Comparison of ENCODE assay signal across 15 cellular contexts in genomic region chr1:248752119-248752931, GRCh38. TPM values are rescaled to one million over a fixed set of nuclear protein-coding genes. Genes with fewer than 3 reads are reported as not detected.
DNase-seq lines count a peak whose midpoint lies in the region; ATAC-seq, FAIRE-seq and TF ChIP-seq lines count a peak whose summit lies in the region.
"Had no signal": no experiment of that assay in that cellular context is flagged by ENCODE, and none has a peak within 500 bp of the region (broad histone marks: within the 10 kb centered on the region; RNA-seq: fewer than 3 reads in every experiment).

No MANE protein-coding gene starts in this region.

- no peak overlapping the region for H3K9ac ChIP-seq in K562 (ENCODE audit: insufficient read depth in 1 of 2, low read depth in 2 of 2, low read length in 2 of 2)
- H3K9ac ChIP-seq: BLaER1 had no signal

- no peak for TF ChIP-seq CTCF in NB4 (IDR thresholded peaks at IDR 0.05; ENCODE audit: low read depth, low read length)
- no peak for TF ChIP-seq CTCF in K562 (IDR thresholded peaks at IDR 0.05 in 2 of 3, conservative IDR thresholded peaks at IDR 0.05 in 1 of 3; ENCODE audit: insufficient read depth in 2 of 3, low read depth in 1 of 3, low read length in 3 of 3)
- TF ChIP-seq CTCF in upper lobe of right lung (IDR thresholded peaks at IDR 0.05) = no peak
- TF ChIP-seq CTCF in GM23338 (conservative IDR thresholded peaks at IDR 0.05; ENCODE audit: low read depth in 2 of 2) = no peak

- BruUV-seq in K562 (replicated peaks; lab: Mats Ljungman, UMichigan) = no TSS peak

- no peaks in the 10 kb centered on the region for H3K27me3 Mint-ChIP-seq in activated naive CD8-positive, alpha-beta T cell treated with anti-CD3 and anti-CD28 coated beads, Interleukin-2, amount 10 ng/mL, durations not matched to agents 7 days and 5 days
- no peaks in the 10 kb centered on the region for H3K27me3 Mint-ChIP-seq in activated naive CD8-positive, alpha-beta T cell treated with anti-CD3 and anti-CD28 coated beads for 36 hours
- H3K27me3 Mint-ChIP-seq in GM23338 (ENCODE audit: insufficient read depth, low read depth, poor library complexity) = peaks cover 2% of the 10 kb centered on the region
- H3K27me3 Mint-ChIP-seq: activated CD4-positive, alpha-beta T cell treated with anti-CD3 and anti-CD28 coated beads, Interleukin-2, amount 10 ng/mL, durations not matched to agents 24 days and 14 days had no signal

- no peak for TF ChIP-seq POLR2A in NB4 (IDR thresholded peaks at IDR 0.05; ENCODE audit: extremely low read depth, insufficient read length)
- no peak for TF ChIP-seq POLR2A in K562 (conservative IDR thresholded peaks at IDR 0.05)

- intact Hi-C loops in K562 (cut with micrococcal nuclease) (no loop called here), upper lobe of right lung (cut with DNase I) (no loop called here)

- H3F3A ChIP-seq in GM23338 (replicated peaks; ENCODE audit: low read depth) = peaks cover 13% of the 10 kb centered on the region; the same call in 1 of the 2 replicates

- POLR2A ChIA-PET in activated naive CD8-positive, alpha-beta T cell treated with anti-CD3 and anti-CD28 coated beads, Interleukin-2, amount 10 ng/mL, durations not matched to agents 7 days and 5 days (lab: Charles Lee) = interaction anchor here (0.6 kb wide), 1 partner anchor 90 kb away, joined by 3 read pairs; no protein-coding TSS in a partner anchor
- POLR2A ChIA-PET in K562 (lab: Yijun Ruan, JAX) = no interaction called here

- in situ Hi-C loops in K562 (cut with MboI) = no loop called here

- no peak overlapping the region for H3K27ac ChIP-seq in K562 (ENCODE audit: extremely low read depth, low read depth, low read length)
- H3K27ac ChIP-seq in upper lobe of right lung = no peak overlapping the region
- no peak overlapping the region for H3K27ac ChIP-seq in GM23338 (ENCODE audit: low read depth)

- FAIRE-seq in K562 (lab: Jason Lieb, UNC) = no peak

- H3K9me3 ChIP-seq in K562 (replicated peaks; ENCODE audit: control insufficient read depth, insufficient read depth, low read depth, low read length) (no peaks in the 10 kb centered on the region), upper lobe of right lung (no peaks in the 10 kb centered on the region)

- H3K36me3 Mint-ChIP-seq in activated naive CD8-positive, alpha-beta T cell treated with anti-CD3 and anti-CD28 coated beads, Interleukin-2, amount 10 ng/mL, durations not matched to agents 7 days and 5 days = no peaks in the 10 kb centered on the region
- H3K36me3 Mint-ChIP-seq in activated naive CD8-positive, alpha-beta T cell treated with anti-CD3 and anti-CD28 coated beads for 36 hours = no peaks in the 10 kb centered on the region
- peaks cover 20% of the 10 kb centered on the region for H3K36me3 Mint-ChIP-seq in GM23338 (ENCODE audit: low read depth)

- H3K4me2 ChIP-seq in K562 (ENCODE audit: insufficient read depth, low read length) = no peak overlapping the region
- H3K4me2 ChIP-seq in GM23338 = no peak overlapping the region

- H3K4me3 ChIP-seq in NB4 (ENCODE audit: low read depth, low read length) (no peak overlapping the region), K562 (no peak overlapping the region), upper lobe of right lung (no peak overlapping the region), GM23338 (no peak overlapping the region)
- H3K4me3 ChIP-seq: BLaER1 had no signal

- no peak overlapping the region for H3K27ac Mint-ChIP-seq in activated naive CD8-positive, alpha-beta T cell treated with anti-CD3 and anti-CD28 coated beads, Interleukin-2, amount 10 ng/mL, durations not matched to agents 7 days and 5 days
- H3K27ac Mint-ChIP-seq in activated naive CD8-positive, alpha-beta T cell treated with anti-CD3 and anti-CD28 coated beads for 36 hours = no peak overlapping the region
- H3K27ac Mint-ChIP-seq in GM23338 = no peak overlapping the region
- H3K27ac Mint-ChIP-seq: activated CD4-positive, alpha-beta T cell treated with anti-CD3 and anti-CD28 coated beads, Interleukin-2, amount 10 ng/mL, durations not matched to agents 24 days and 14 days; activated T-helper 2 cell treated with anti-CD3 and anti-CD28 coated beads, Interferon-gamma antibody, Interleukin-2, Interleukin-4, amounts not matched to agents 10 μg/mL and 5 μg/mL and 100 μg/mL, durations not matched to agents 14 hours and 24 hours and 36 hours had no signal

- H4K20me1 ChIP-seq in K562 (replicated peaks; ENCODE audit: control insufficient read depth, insufficient read depth, low read length) = no peaks in the 10 kb centered on the region
- H4K20me1 ChIP-seq in GM23338 (replicated peaks; ENCODE audit: insufficient read depth) = no peaks in the 10 kb centered on the region
- H4K20me1 ChIP-seq: BLaER1 had no signal

- DNase-seq in activated naive CD8-positive, alpha-beta T cell treated with anti-CD3 and anti-CD28 coated beads, Interleukin-2, amount 10 ng/mL, durations not matched to agents 7 days and 5 days = no peak
- DNase-seq in activated naive CD8-positive, alpha-beta T cell treated with anti-CD3 and anti-CD28 coated beads for 36 hours = no peak
- DNase-seq in NB4 (ENCODE audit: low read depth) = peak; percentile 20
- peak in 1 of 4 experiments; percentile 11 for DNase-seq in K562 (ENCODE audit: extremely low read depth in 1 of 4, low spot score in 3 of 4)
- DNase-seq in upper lobe of right lung = peak; percentile 42
- DNase-seq in GM23338 (ENCODE audit: low spot score) = no peak
- DNase-seq: activated CD4-positive, alpha-beta T cell treated with anti-CD3 and anti-CD28 coated beads, Interleukin-2, amount 10 ng/mL, durations not matched to agents 24 days and 14 days; islet precursor cell; MM.1S; NCI-H69; stimulated activated CD4-positive, alpha-beta T cell treated with anti-CD3 and anti-CD28 coated beads, Interleukin-2, amount 100 ng/mL, for 24 hours had no signal

- no peaks in the 10 kb centered on the region for H3K9me2 ChIP-seq in GM23338 (ENCODE audit: insufficient read depth)

- 6% methylated on average over 9 of the region's 9 CpGs for WGBS in K562 (ENCODE audit: insufficient coverage, low coverage, missing lambda C conversion rate)

- no peaks in the 10 kb centered on the region for H3K9me3 Mint-ChIP-seq in activated naive CD8-positive, alpha-beta T cell treated with anti-CD3 and anti-CD28 coated beads, Interleukin-2, amount 10 ng/mL, durations not matched to agents 7 days and 5 days
- no peaks in the 10 kb centered on the region for H3K9me3 Mint-ChIP-seq in activated naive CD8-positive, alpha-beta T cell treated with anti-CD3 and anti-CD28 coated beads for 36 hours
- H3K9me3 Mint-ChIP-seq in GM23338 = peaks cover 14% of the 10 kb centered on the region
- H3K9me3 Mint-ChIP-seq: activated CD4-positive, alpha-beta T cell treated with anti-CD3 and anti-CD28 coated beads, Interleukin-2, amount 10 ng/mL, durations not matched to agents 24 days and 14 days; activated T-helper 2 cell treated with anti-CD3 and anti-CD28 coated beads, Interferon-gamma antibody, Interleukin-2, Interleukin-4, amounts not matched to agents 10 μg/mL and 5 μg/mL and 100 μg/mL, durations not matched to agents 14 hours and 24 hours and 36 hours had no signal

- peak; percentile 51 for ATAC-seq in activated naive CD8-positive, alpha-beta T cell treated with anti-CD3 and anti-CD28 coated beads, Interleukin-2, amount 10 ng/mL, durations not matched to agents 7 days and 5 days (ENCODE audit: low read depth)
- ATAC-seq in K562 = peak; percentile 74
- ATAC-seq in upper lobe of right lung = no peak
- ATAC-seq in GM21390 (IDR thresholded peaks at IDR 0.05; ENCODE audit: unreplicated experiment) = no peak
- no peak for ATAC-seq in GM23338
- no peak for ATAC-seq in activated CD4-positive, CD25-positive, alpha-beta regulatory T cell treated with anti-CD3 and anti-CD28 coated beads, Interleukin-2, amount 50 U/mL, for 24 hours

- TF ChIP-seq RAD21 in K562 (CRISPR knock-in tag; conservative IDR thresholded peaks at IDR 0.05 in 1 of 2, IDR thresholded peaks at IDR 0.05 in 1 of 2) = no peak

- TF ChIP-seq EP300 in K562 (IDR thresholded peaks at IDR 0.05; ENCODE audit: low read length) = no peak

- H3K36me3 ChIP-seq in K562 (ENCODE audit: control insufficient read depth, insufficient read depth, low read length) (no peaks in the 10 kb centered on the region), upper lobe of right lung (no peaks in the 10 kb centered on the region), GM23338 (ENCODE audit: insufficient read depth) (no peaks in the 10 kb centered on the region)
- H3K36me3 ChIP-seq: BLaER1 had no signal

- peaks cover 7% of the 10 kb centered on the region for H3K4me1 Mint-ChIP-seq in activated naive CD8-positive, alpha-beta T cell treated with anti-CD3 and anti-CD28 coated beads, Interleukin-2, amount 10 ng/mL, durations not matched to agents 7 days and 5 days
- H3K4me1 Mint-ChIP-seq in activated naive CD8-positive, alpha-beta T cell treated with anti-CD3 and anti-CD28 coated beads for 36 hours = peaks cover 10% of the 10 kb centered on the region
- no peaks in the 10 kb centered on the region for H3K4me1 Mint-ChIP-seq in GM23338

- no peak overlapping the region for H2AFZ ChIP-seq in K562 (ENCODE audit: low read depth, low read length)
- H2AFZ ChIP-seq in GM23338 = no peak overlapping the region

- H3K4me3 Mint-ChIP-seq in activated naive CD8-positive, alpha-beta T cell treated with anti-CD3 and anti-CD28 coated beads, Interleukin-2, amount 10 ng/mL, durations not matched to agents 7 days and 5 days = no peak overlapping the region
- no peak overlapping the region for H3K4me3 Mint-ChIP-seq in activated naive CD8-positive, alpha-beta T cell treated with anti-CD3 and anti-CD28 coated beads for 36 hours
- no peak overlapping the region for H3K4me3 Mint-ChIP-seq in GM23338
- H3K4me3 Mint-ChIP-seq: activated CD4-positive, alpha-beta T cell treated with anti-CD3 and anti-CD28 coated beads, Interleukin-2, amount 10 ng/mL, durations not matched to agents 24 days and 14 days had no signal

- H3K4me1 ChIP-seq in K562 (replicated peaks in 1 of 2; ENCODE audit: control insufficient read depth in 2 of 2, insufficient read depth in 2 of 2, low read length in 2 of 2) (peaks cover 2 to 6% of the 10 kb centered on the region in 2 experiments; a peak in 2 of 5 replicates), upper lobe of right lung (no peaks in the 10 kb centered on the region), GM23338 (ENCODE audit: insufficient read depth) (no peaks in the 10 kb centered on the region)

- CTCF ChIA-PET in K562 (lab: Yijun Ruan, JAX; ENCODE audit: low intra/inter-chr PET ratio) = no interaction called here

- H3K9me1 ChIP-seq in K562 (ENCODE audit: control insufficient read depth, insufficient read depth, low read length) = no peaks in the 10 kb centered on the region

- no peaks in the 10 kb centered on the region for H3K27me3 ChIP-seq in K562 (ENCODE audit: control insufficient read depth in 2 of 2, insufficient read depth in 2 of 2, low read length in 2 of 2)
- H3K27me3 ChIP-seq in upper lobe of right lung = no peaks in the 10 kb centered on the region
- no peaks in the 10 kb centered on the region for H3K27me3 ChIP-seq in GM23338 (ENCODE audit: insufficient read depth)
- H3K27me3 ChIP-seq: BLaER1 had no signal

- no peaks in the 10 kb centered on the region for H3K79me2 ChIP-seq in K562 (ENCODE audit: control insufficient read depth, insufficient read depth, low read length)
- H3K79me2 ChIP-seq in GM23338 (replicated peaks; ENCODE audit: insufficient read depth) = no peaks in the 10 kb centered on the region

RNA-seq across cellular contexts. Expression of gene LYPD8, which starts 3.2 kb away (rescaled TPM):
- total RNA-seq in activated naive CD8-positive, alpha-beta T cell treated with anti-CD3 and anti-CD28 coated beads, Interleukin-2, amount 10 ng/mL, durations not matched to agents 7 days and 5 days = not detected
- total RNA-seq in activated naive CD8-positive, alpha-beta T cell treated with anti-CD3 and anti-CD28 coated beads for 36 hours = not detected
- total RNA-seq in K562 (2011; cell fraction: chromatin; rRNA removed; ENCODE audit: low replicate concordance) = 1.2 and 1.5 TPM in 2 replicates
- 1.0 and 1.2 TPM in 2 replicates for total RNA-seq in K562 (2011; cell fraction: nucleolus; rRNA removed)
- total RNA-seq in K562 (2011; cell fraction: nucleoplasm; rRNA removed) = 1.4 and 2.1 TPM in 2 replicates
- total RNA-seq in K562 (2014; rRNA removed) (0.50 and 0.98 TPM in 2 replicates), K562 (2014; rRNA removed; fragmentation: Illumina TruSeq; extraction: Trizol) (0.86 and 1.3 TPM in 2 replicates), K562 (2015; rRNA removed; fragmentation: Illumina TruSeq; extraction: Trizol) (1.8 and 2.0 TPM in 2 replicates), K562 (2021) (0.87 and 1.0 TPM in 2 replicates), upper lobe of right lung (not detected)
- polyA plus RNA-seq in K562 (2011; rRNA removed) (0.42 and 0.71 TPM in 2 replicates), K562 (2014; fragmentation: Illumina TruSeq; extraction: Trizol) (1.1 and 1.4 TPM in 2 replicates), K562 (2014; fragmentation: Nextera tagmentation; extraction: Ambion mirVana) (1 to 10 TPM; 1.3 to 2.1 TPM), K562 (2014; rRNA removed) (0.71 and 1.4 TPM in 2 replicates), GM23338 (2016; fragmentation: Nextera tagmentation; extraction: Ambion mirVana) (not detected in 2 replicates)
- 0.38 and 0.54 TPM in 2 replicates for polyA plus RNA-seq in K562 (2011; cell fraction: cytosol; rRNA removed)
- 0.20 and 0.42 TPM in 2 replicates for polyA plus RNA-seq in K562 (2011; cell fraction: nucleus; rRNA removed)
- 1.1 and 1.8 TPM in 2 replicates for polyA plus RNA-seq in K562 (2012)
- 0.87 and 1.3 TPM in 2 replicates for polyA minus RNA-seq in K562 (2011; rRNA and poly(A)+ RNA removed)
- polyA minus RNA-seq in K562 (2011; cell fraction: cytosol; rRNA and poly(A)+ RNA removed) = 0.67 TPM in 1 of 2 replicates, not detected in the other
- polyA minus RNA-seq in K562 (2011; cell fraction: nucleus; rRNA and poly(A)+ RNA removed) = 0.40 and 0.78 TPM in 2 replicates
- total RNA-seq in GM23338 (2014; rRNA removed; shearing (Covaris generic)) = not detected in 2 replicates
- total RNA-seq: activated CD4-positive, alpha-beta T cell treated with anti-CD3 and anti-CD28 coated beads, Interleukin-2, amount 10 ng/mL, durations not matched to agents 24 days and 14 days; activated T-helper 2 cell treated with anti-CD3 and anti-CD28 coated beads, Interferon-gamma antibody, Interleukin-2, Interleukin-4, amounts not matched to agents 10 μg/mL and 5 μg/mL and 100 μg/mL, durations not matched to agents 14 hours and 24 hours and 36 hours had no signal

RNA-seq across cellular contexts. Expression of gene OR14I1, which starts 49.8 kb away (rescaled TPM):
- not detected for total RNA-seq in activated naive CD8-positive, alpha-beta T cell treated with anti-CD3 and anti-CD28 coated beads, Interleukin-2, amount 10 ng/mL, durations not matched to agents 7 days and 5 days
- not detected for total RNA-seq in activated naive CD8-positive, alpha-beta T cell treated with anti-CD3 and anti-CD28 coated beads for 36 hours
- not detected in 2 replicates for total RNA-seq in K562 (2011; cell fraction: chromatin; rRNA removed; ENCODE audit: low replicate concordance)
- total RNA-seq in K562 (2011; cell fraction: nucleolus; rRNA removed) = not detected in 2 replicates
- not detected in 2 replicates for total RNA-seq in K562 (2011; cell fraction: nucleoplasm; rRNA removed)
- total RNA-seq in K562 (2014; rRNA removed) (not detected in 2 replicates), K562 (2014; rRNA removed; fragmentation: Illumina TruSeq; extraction: Trizol) (not detected in 2 replicates), K562 (2015; rRNA removed; fragmentation: Illumina TruSeq; extraction: Trizol) (not detected in 2 replicates), K562 (2021) (not detected in 2 replicates), upper lobe of right lung (not detected)
- polyA plus RNA-seq in K562 (2011; rRNA removed) (not detected in 2 replicates), K562 (2014; fragmentation: Illumina TruSeq; extraction: Trizol) (not detected in 2 replicates), K562 (2014; fragmentation: Nextera tagmentation; extraction: Ambion mirVana) (not detected), K562 (2014; rRNA removed) (not detected in 2 replicates), GM23338 (2016; fragmentation: Nextera tagmentation; extraction: Ambion mirVana) (not detected in 2 replicates)
- polyA plus RNA-seq in K562 (2011; cell fraction: cytosol; rRNA removed) = not detected in 2 replicates
- not detected in 2 replicates for polyA plus RNA-seq in K562 (2011; cell fraction: nucleus; rRNA removed)
- polyA plus RNA-seq in K562 (2012) = not detected in 2 replicates
- not detected in 2 replicates for polyA minus RNA-seq in K562 (2011; rRNA and poly(A)+ RNA removed)
- polyA minus RNA-seq in K562 (2011; cell fraction: cytosol; rRNA and poly(A)+ RNA removed) = not detected in 2 replicates
- not detected in 2 replicates for polyA minus RNA-seq in K562 (2011; cell fraction: nucleus; rRNA and poly(A)+ RNA removed)
- not detected in 2 replicates for total RNA-seq in GM23338 (2014; rRNA removed; shearing (Covaris generic))
- total RNA-seq: activated CD4-positive, alpha-beta T cell treated with anti-CD3 and anti-CD28 coated beads, Interleukin-2, amount 10 ng/mL, durations not matched to agents 24 days and 14 days; activated T-helper 2 cell treated with anti-CD3 and anti-CD28 coated beads, Interferon-gamma antibody, Interleukin-2, Interleukin-4, amounts not matched to agents 10 μg/mL and 5 μg/mL and 100 μg/mL, durations not matched to agents 14 hours and 24 hours and 36 hours had no signal

Comparison
In these comparisons a context has a peak if more than half of its experiments do, and no peak if none do; other contexts are left out.
1. ATAC-seq: peak in activated naive CD8-positive, alpha-beta T cell treated with anti-CD3 and anti-CD28 coated beads, Interleukin-2, amount 10 ng/mL, durations not matched to agents 7 days and 5 days (single experiment) and K562 (single experiment); none in upper lobe of right lung (single experiment), GM21390 (single experiment), GM23338 (single experiment) and activated CD4-positive, CD25-positive, alpha-beta regulatory T cell treated with anti-CD3 and anti-CD28 coated beads, Interleukin-2, amount 50 U/mL, for 24 hours (0 of 2).
2. DNase-seq: peak in NB4 (single experiment) and upper lobe of right lung (single experiment); none in activated naive CD8-positive, alpha-beta T cell treated with anti-CD3 and anti-CD28 coated beads, Interleukin-2, amount 10 ng/mL, durations not matched to agents 7 days and 5 days (single experiment), activated naive CD8-positive, alpha-beta T cell treated with anti-CD3 and anti-CD28 coated beads for 36 hours (single experiment) and GM23338 (single experiment).